In genomic region chr2:144580521-144581153, GRCh38 we compare ENCODE assay signal across 1 cellular context.
A peak's percentile ranks its signal among the peaks of the same experiment; 100 is the strongest.
TF ChIP-seq lines count a peak whose summit lies in the region.

No MANE protein-coding gene starts in this region.

TF ChIP-seq in K562, 482 proteins besides CTCF, POLR2A, EP300 and RAD21 (continued from another document):
- TF ChIP-seq SIN3A (IDR thresholded peaks at IDR 0.05; ENCODE audit: borderline replicate concordance in 2 of 2, control insufficient read depth in 1 of 2, low read depth in 2 of 2, low read length in 2 of 2): no peak
- TF ChIP-seq SAFB (IDR thresholded peaks at IDR 0.05; ENCODE audit: borderline replicate concordance, low read depth, low read length): no peak
- TF ChIP-seq KLF16 (IDR thresholded peaks at IDR 0.05): peak; percentile 74; the same call in 1 of the 2 replicates
- peak; percentile 78 for TF ChIP-seq GATA2 (CRISPR knock-in tag; IDR thresholded peaks at IDR 0.05)
- TF ChIP-seq POLR3G (IDR thresholded peaks at IDR 0.05; ENCODE audit: extremely low read depth, insufficient read length, insufficient replicate concordance): no peak
- TF ChIP-seq ARID3A (IDR thresholded peaks at IDR 0.05; ENCODE audit: borderline replicate concordance, low read depth, low read length): peak; percentile 83; the same call in 1 of the 2 replicates
- no peak for TF ChIP-seq TCFL5 (CRISPR knock-in tag; conservative IDR thresholded peaks at IDR 0.05)
- no peak for TF ChIP-seq RBM22 (IDR thresholded peaks at IDR 0.05; ENCODE audit: low read depth, low read length, poor library complexity, severe bottlenecking)
- TF ChIP-seq ERF (CRISPR knock-in tag; IDR thresholded peaks at IDR 0.05): no peak
- TF ChIP-seq ZNF764 (CRISPR knock-in tag; IDR thresholded peaks at IDR 0.05; ENCODE audit: low read depth): no peak
- TF ChIP-seq SIRT6 (IDR thresholded peaks at IDR 0.05; ENCODE audit: low read depth, low read length): no peak
- peak; percentile 83 for TF ChIP-seq ZNF384 (IDR thresholded peaks at IDR 0.05; ENCODE audit: low read depth, low read length)
